ENCODE assay signal across 13 cellular contexts in genomic region chrX:53084043-53084570, GRCh38. TPM values are rescaled to one million over a fixed set of nuclear protein-coding genes. Genes with fewer than 3 reads are reported as not detected.
DNase-seq lines count a peak whose midpoint lies in the region; ATAC-seq, FAIRE-seq and TF ChIP-seq lines count a peak whose summit lies in the region.
"Had no signal": no experiment of that assay in that cellular context is flagged by ENCODE, and none has a peak within 500 bp of the region (broad histone marks: within the 10 kb centered on the region; RNA-seq: fewer than 3 reads in every experiment).

No MANE protein-coding gene starts in this region.

- ATAC-seq in HepG2 (no peak), right lobe of liver (no peak), GM21576 (IDR thresholded peaks at IDR 0.05; ENCODE audit: unreplicated experiment) (no peak)
- ATAC-seq in naive thymus-derived CD4-positive, alpha-beta T cell = no peak
- ATAC-seq: left lung had no signal

- TF ChIP-seq EP300 in HepG2 (IDR thresholded peaks at IDR 0.05; ENCODE audit: low read depth in 2 of 2, low read length in 2 of 2) = no peak
- TF ChIP-seq EP300 in HepG2 (CRISPR knock-in tag; IDR thresholded peaks at IDR 0.05; ENCODE audit: borderline replicate concordance) = no peak

- peaks cover 13% of the 10 kb centered on the region; the same call in 1 of the 2 replicates for H3K4me1 ChIP-seq in HepG2 (ENCODE audit: insufficient read depth, low read length)
- peaks cover 0 to 3% (median 0%) of the 10 kb centered on the region in 4 donors for H3K4me1 ChIP-seq in right lobe of liver
- H3K4me1 ChIP-seq in naive thymus-derived CD4-positive, alpha-beta T cell (ENCODE audit: control insufficient read depth in 2 of 2, insufficient read depth in 2 of 2, low read length in 2 of 2) = peaks cover 0 to 12% of the 10 kb centered on the region in 2 donors
- no peaks in the 10 kb centered on the region for H3K4me1 ChIP-seq in uterus

- peaks cover 4 to 5% of the 10 kb centered on the region in 2 experiments; a peak in 2 of 5 replicates for H3K36me3 ChIP-seq in HepG2 (replicated peaks in 1 of 2; ENCODE audit: control insufficient read depth in 1 of 2, insufficient read depth in 2 of 2, low read length in 2 of 2)
- no peaks in the 10 kb centered on the region for H3K36me3 ChIP-seq in right lobe of liver
- peaks cover 0 to 25% (median 5%) of the 10 kb centered on the region in 3 experiments for H3K36me3 ChIP-seq in naive thymus-derived CD4-positive, alpha-beta T cell (ENCODE audit: control insufficient read depth in 2 of 3, insufficient read depth in 3 of 3, low read length in 3 of 3)
- no peaks in the 10 kb centered on the region for H3K36me3 ChIP-seq in uterus

- 100% methylated on average over 1 of the region's 4 CpGs for WGBS in HepG2 (ENCODE audit: low lambda C conversion rate)
- WGBS in right lobe of liver (ENCODE audit: insufficient coverage, low coverage, low lambda C conversion rate, missing lambda C conversion rate) = 42% methylated on average over 2 of the region's 4 CpGs

- H3K27ac ChIP-seq in HepG2 (ENCODE audit: extremely low read length, insufficient read depth, low read length) = no peak overlapping the region
- no peak overlapping the region for H3K27ac ChIP-seq in right lobe of liver
- H3K27ac ChIP-seq in caudate nucleus (ENCODE audit: low read depth, low read length) = peak overlapping the region; percentile 5
- no peak overlapping the region for H3K27ac ChIP-seq in naive thymus-derived CD4-positive, alpha-beta T cell (ENCODE audit: low read depth, low read length)
- peak overlapping the region; percentile 88 to 96 for H3K27ac ChIP-seq in uterus
- H3K27ac ChIP-seq: left lung had no signal

- peak overlapping the region in 9 of 10 donors; percentile 28 to 95 (median 90) for H3K4me3 Mint-ChIP-seq in naive thymus-derived CD4-positive, alpha-beta T cell

- no peak for TF ChIP-seq RAD21 in HepG2 (CRISPR knock-in tag; IDR thresholded peaks at IDR 0.05)

- CTCF ChIA-PET in HepG2 (lab: Yijun Ruan, JAX; ENCODE audit: low intra/inter-chr PET ratio, low total read pairs) = no interaction called here
- CTCF ChIA-PET in naive thymus-derived CD4-positive, alpha-beta T cell (lab: Charles Lee) = no interaction called here

- H3K9me3 ChIP-seq in HepG2 (ENCODE audit: low read length) (no peaks in the 10 kb centered on the region), right lobe of liver (no peaks in the 10 kb centered on the region), uterus (no peaks in the 10 kb centered on the region)
- no peaks in the 10 kb centered on the region for H3K9me3 ChIP-seq in naive thymus-derived CD4-positive, alpha-beta T cell (ENCODE audit: control insufficient read depth in 2 of 3, low read length in 3 of 3)
- H3K9me3 ChIP-seq: left lung had no signal

- no TSS peak for BruUV-seq in HepG2 (replicated peaks; lab: Mats Ljungman, UMichigan)

- H2AFZ ChIP-seq in HepG2 (ENCODE audit: low read length) = no peak overlapping the region

- H3K27me3 ChIP-seq in HepG2 (ENCODE audit: control insufficient read depth in 1 of 2, insufficient read depth in 2 of 2, low read length in 2 of 2) = no peaks in the 10 kb centered on the region
- no peaks in the 10 kb centered on the region for H3K27me3 ChIP-seq in right lobe of liver
- no peaks in the 10 kb centered on the region for H3K27me3 ChIP-seq in naive thymus-derived CD4-positive, alpha-beta T cell (ENCODE audit: control insufficient read depth in 2 of 2, insufficient read depth in 2 of 2, low read length in 2 of 2)
- no peaks in the 10 kb centered on the region for H3K27me3 ChIP-seq in uterus
- H3K27me3 ChIP-seq: left lung had no signal

- peak overlapping the region; percentile 74; the same call in 1 of the 2 replicates for H3K4me2 ChIP-seq in HepG2 (ENCODE audit: low read depth, low read length)

- H3K4me3 ChIP-seq in HepG2 (replicated peaks in 1 of 3; ENCODE audit: insufficient read depth in 1 of 3, low read depth in 2 of 3, low read length in 3 of 3) (no peak overlapping the region), right lobe of liver (no peak overlapping the region), uterus (peak overlapping the region in 1 of 2 donors; percentile 63)
- no peak overlapping the region for H3K4me3 ChIP-seq in naive thymus-derived CD4-positive, alpha-beta T cell (ENCODE audit: low read length)

- H3K4me1 Mint-ChIP-seq in naive thymus-derived CD4-positive, alpha-beta T cell = peaks cover 36 to 66% (median 56%) of the 10 kb centered on the region in 7 donors

- no peak for FAIRE-seq in HepG2 (lab: Jason Lieb, UNC)

- TF ChIP-seq POLR2A in HepG2 (IDR thresholded peaks at IDR 0.05; ENCODE audit: insufficient read depth in 1 of 2, low read depth in 2 of 2, low read length in 2 of 2) (no peak), right lobe of liver (IDR thresholded peaks at IDR 0.05) (no peak), uterus (IDR thresholded peaks at IDR 0.05) (no peak)

- H3K36me3 Mint-ChIP-seq in naive thymus-derived CD4-positive, alpha-beta T cell = peaks cover 0 to 12% (median 6%) of the 10 kb centered on the region in 5 donors

- intact Hi-C loops in HepG2 (cut with micrococcal nuclease; ENCODE audit: unreplicated experiment) (no loop called here), right lobe of liver (cut with DNase I) (no loop called here), uterus (cut with DNase I; ENCODE audit: low total_unique reads) (no loop called here)
- intact Hi-C loops in naive thymus-derived CD4-positive, alpha-beta T cell (cut with micrococcal nuclease) = loop anchor here (5.0 to 10.0 kb wide), 2 partner anchors 601 to 1553 kb away; partner anchors contain the start of gene HUWE1 (in 1 of the 2)

- DNase-seq in HepG2 (ENCODE audit: low spot score) = no peak
- no peak for DNase-seq in right lobe of liver
- no peak for DNase-seq in caudate nucleus (lab: John Stamatoyannopoulos, UW)
- no peak for DNase-seq in naive thymus-derived CD4-positive, alpha-beta T cell
- DNase-seq in uterus = no peak
- no peak for DNase-seq in hypothalamus (lab: John Stamatoyannopoulos, UW)
- DNase-seq in amygdala (lab: John Stamatoyannopoulos, UW) = no peak
- DNase-seq: activated CD8-positive, alpha-beta memory T cell treated with anti-CD3 and anti-CD28 coated beads, Interleukin-2, amount 50 U/mL, for 4 hours; DMS 273 treated with DMSO at 0.1 percent for 48 hours; left lung; NCI-H2107; stimulated activated naive CD4-positive, alpha-beta T cell treated with Interleukin-2 at 50 U/mL for 16 hours had no signal

- peak overlapping the region in 7 of 9 donors; percentile 45 to 98 (median 94) for H3K27ac Mint-ChIP-seq in naive thymus-derived CD4-positive, alpha-beta T cell

- no peaks in the 10 kb centered on the region for H4K20me1 ChIP-seq in HepG2 (ENCODE audit: insufficient read depth, low read length)

- peaks cover 0 to 16% (median 0%) of the 10 kb centered on the region in 11 donors for H3K9me3 Mint-ChIP-seq in naive thymus-derived CD4-positive, alpha-beta T cell

- no peak for TF ChIP-seq CTCF in HepG2 (CRISPR knock-in tag; IDR thresholded peaks at IDR 0.05)
- TF ChIP-seq CTCF in right lobe of liver (IDR thresholded peaks at IDR 0.05) = no peak
- TF ChIP-seq CTCF in uterus (IDR thresholded peaks at IDR 0.05) = no peak

- no peak overlapping the region for H3K9ac ChIP-seq in HepG2 (ENCODE audit: insufficient read depth, low read depth, low read length)

- H3K79me2 ChIP-seq in HepG2 (ENCODE audit: insufficient read depth, low read length) = peaks cover 7% of the 10 kb centered on the region

- POLR2A ChIA-PET in HepG2 (lab: Yijun Ruan, JAX) = no interaction called here
- POLR2A ChIA-PET in naive thymus-derived CD4-positive, alpha-beta T cell (lab: Charles Lee) = interaction anchor here (0.8 kb wide), 1 partner anchor 11 kb away, joined by 4 read pairs; no protein-coding TSS in a partner anchor

- peaks cover 0 to 3% (median 0%) of the 10 kb centered on the region in 5 donors for H3K27me3 Mint-ChIP-seq in naive thymus-derived CD4-positive, alpha-beta T cell

- in situ Hi-C loops in HepG2 (cut with HindIII; ENCODE audit: extremely low pct_ligation_motif_present, low pct_unique_long_range_greater_than_20kb) = no loop called here

RNA-seq across cellular contexts. Expression of gene TSPYL2, which starts 1.9 kb away (rescaled TPM):
- 6.5 and 10.1 TPM in 2 replicates for total RNA-seq in HepG2 (2016; rRNA removed; fragmentation: Illumina TruSeq; extraction: Trizol)
- total RNA-seq in HepG2 (2016; cell fraction: cytosol; rRNA removed; fragmentation: Illumina TruSeq; extraction: Trizol; ENCODE audit: low read depth) = 0.30 and 1.1 TPM in 2 replicates
- total RNA-seq in HepG2 (2016; cell fraction: insoluble cytoplasmic fraction; rRNA removed; fragmentation: Illumina TruSeq; extraction: Trizol) = 5.9 and 12.2 TPM in 2 replicates
- total RNA-seq in HepG2 (2016; cell fraction: membrane; rRNA removed; fragmentation: Illumina TruSeq; extraction: Trizol) = 1.2 and 1.4 TPM in 2 replicates
- 8.1 and 11.4 TPM in 2 replicates for total RNA-seq in HepG2 (2016; cell fraction: nucleus; rRNA removed; fragmentation: Illumina TruSeq; extraction: Trizol)
- 13.8 and 15.5 TPM in 2 replicates for polyA plus RNA-seq in HepG2 (2011; rRNA removed)
- polyA plus RNA-seq in HepG2 (2011; cell fraction: cytosol; rRNA removed) = 4.6 and 5.5 TPM in 2 replicates
- 46.8 and 58.1 TPM in 2 replicates for polyA plus RNA-seq in HepG2 (2011; cell fraction: nucleus; rRNA removed)
- polyA plus RNA-seq in HepG2 (2012) = 15.4 and 16.4 TPM in 2 replicates
- polyA plus RNA-seq in HepG2 (2016; cell fraction: cytosol; fragmentation: Illumina TruSeq; extraction: Trizol; ENCODE audit: low read depth) = 0.92 and 1.1 TPM in 2 replicates
- 8.2 and 8.8 TPM in 2 replicates for polyA plus RNA-seq in HepG2 (2016; cell fraction: insoluble cytoplasmic fraction; fragmentation: Illumina TruSeq; extraction: Trizol; ENCODE audit: low read depth)
- polyA plus RNA-seq in HepG2 (2016; cell fraction: membrane; fragmentation: Illumina TruSeq; extraction: Trizol; ENCODE audit: low read depth) = 1.5 and 1.7 TPM in 2 replicates
- 39.7 and 44.6 TPM in 2 replicates for polyA plus RNA-seq in HepG2 (2016; cell fraction: nucleus; fragmentation: Illumina TruSeq; extraction: Trizol; ENCODE audit: insufficient read depth, low read depth)
- 2.5 and 8.4 TPM in 2 replicates for polyA minus RNA-seq in HepG2 (2011; rRNA and poly(A)+ RNA removed; ENCODE audit: low replicate concordance)
- 4.8 and 5.0 TPM in 2 replicates for polyA minus RNA-seq in HepG2 (2011; cell fraction: cytosol; rRNA and poly(A)+ RNA removed)
- polyA minus RNA-seq in HepG2 (2011; cell fraction: nucleus; rRNA and poly(A)+ RNA removed) = 8.6 and 10.9 TPM in 2 replicates
- total RNA-seq in right lobe of liver = 1 to 10 TPM; 2.8 to 8.8 (median 4.9) TPM
- total RNA-seq in naive thymus-derived CD4-positive, alpha-beta T cell = 100 to 1,000 TPM in 4 of 5 experiments, 10 to 100 TPM in 1; 23.4 to 239 (median 166) TPM
- polyA plus RNA-seq in naive thymus-derived CD4-positive, alpha-beta T cell = 10 to 100 TPM; 21.9 to 40.9 TPM
- 100 to 1,000 TPM in 1 of 4 donors, 10 to 100 TPM in 3; 19.5 to 152 (median 30.7) TPM for total RNA-seq in uterus

RNA-seq across cellular contexts. Expression of gene KANTR, which starts 9.8 kb away (rescaled TPM):
- total RNA-seq in HepG2 (2016; rRNA removed; fragmentation: Illumina TruSeq; extraction: Trizol) = 3.5 and 4.4 TPM in 2 replicates
- total RNA-seq in HepG2 (2016; cell fraction: cytosol; rRNA removed; fragmentation: Illumina TruSeq; extraction: Trizol; ENCODE audit: low read depth) = 1.1 and 1.2 TPM in 2 replicates
- 3.7 and 3.9 TPM in 2 replicates for total RNA-seq in HepG2 (2016; cell fraction: insoluble cytoplasmic fraction; rRNA removed; fragmentation: Illumina TruSeq; extraction: Trizol)
- 2.1 and 2.9 TPM in 2 replicates for total RNA-seq in HepG2 (2016; cell fraction: membrane; rRNA removed; fragmentation: Illumina TruSeq; extraction: Trizol)
- 12.0 and 14.8 TPM in 2 replicates for total RNA-seq in HepG2 (2016; cell fraction: nucleus; rRNA removed; fragmentation: Illumina TruSeq; extraction: Trizol)
- polyA plus RNA-seq in HepG2 (2011; rRNA removed) = 7.1 and 9.0 TPM in 2 replicates
- polyA plus RNA-seq in HepG2 (2011; cell fraction: cytosol; rRNA removed) = 1.7 and 2.0 TPM in 2 replicates
- polyA plus RNA-seq in HepG2 (2011; cell fraction: nucleus; rRNA removed) = 16.4 and 17.3 TPM in 2 replicates
- 4.1 and 4.2 TPM in 2 replicates for polyA plus RNA-seq in HepG2 (2012)
- polyA plus RNA-seq in HepG2 (2016; cell fraction: cytosol; fragmentation: Illumina TruSeq; extraction: Trizol; ENCODE audit: low read depth) = 0.36 TPM in 2 replicates
- polyA plus RNA-seq in HepG2 (2016; cell fraction: insoluble cytoplasmic fraction; fragmentation: Illumina TruSeq; extraction: Trizol; ENCODE audit: low read depth) = 2.2 and 2.4 TPM in 2 replicates
- 0.77 and 1.0 TPM in 2 replicates for polyA plus RNA-seq in HepG2 (2016; cell fraction: membrane; fragmentation: Illumina TruSeq; extraction: Trizol; ENCODE audit: low read depth)
- 19.9 and 23.7 TPM in 2 replicates for polyA plus RNA-seq in HepG2 (2016; cell fraction: nucleus; fragmentation: Illumina TruSeq; extraction: Trizol; ENCODE audit: insufficient read depth, low read depth)
- 51.5 and 84.3 TPM in 2 replicates for polyA minus RNA-seq in HepG2 (2011; rRNA and poly(A)+ RNA removed; ENCODE audit: low replicate concordance)
- 7.2 and 7.3 TPM in 2 replicates for polyA minus RNA-seq in HepG2 (2011; cell fraction: cytosol; rRNA and poly(A)+ RNA removed)
- 40.8 TPM in 2 replicates for polyA minus RNA-seq in HepG2 (2011; cell fraction: nucleus; rRNA and poly(A)+ RNA removed)
- total RNA-seq in right lobe of liver = 1 to 10 TPM; 2.2 to 6.1 (median 4.0) TPM
- 10 to 100 TPM; 12.5 to 29.9 (median 16.9) TPM for total RNA-seq in naive thymus-derived CD4-positive, alpha-beta T cell
- 1 to 10 TPM; 1.7 to 4.6 TPM for polyA plus RNA-seq in naive thymus-derived CD4-positive, alpha-beta T cell
- total RNA-seq in uterus = 10 to 100 TPM; 22.6 to 71.7 (median 33.6) TPM

RNA-seq across cellular contexts. Expression of gene GPR173, which starts 35.5 kb away (rescaled TPM):
- total RNA-seq in HepG2 (2016; rRNA removed; fragmentation: Illumina TruSeq; extraction: Trizol) (not detected in 2 replicates), right lobe of liver (under 1 TPM in 3 of 6 experiments, not detected in 3; 0.13 to 0.51 (median 0.23) TPM), uterus (1 to 10 TPM in 2 of 4 donors, under 1 TPM in 2; 0.51 to 9.2 (median 4.5) TPM)
- not detected in 2 replicates for total RNA-seq in HepG2 (2016; cell fraction: cytosol; rRNA removed; fragmentation: Illumina TruSeq; extraction: Trizol; ENCODE audit: low read depth)
- 0.06 TPM in 1 of 2 replicates, not detected in the other for total RNA-seq in HepG2 (2016; cell fraction: insoluble cytoplasmic fraction; rRNA removed; fragmentation: Illumina TruSeq; extraction: Trizol)
- total RNA-seq in HepG2 (2016; cell fraction: membrane; rRNA removed; fragmentation: Illumina TruSeq; extraction: Trizol) = 0.03 TPM in 1 of 2 replicates, not detected in the other
- not detected in 2 replicates for total RNA-seq in HepG2 (2016; cell fraction: nucleus; rRNA removed; fragmentation: Illumina TruSeq; extraction: Trizol)
- polyA plus RNA-seq in HepG2 (2011; rRNA removed) = 0.04 and 0.10 TPM in 2 replicates
- polyA plus RNA-seq in HepG2 (2011; cell fraction: cytosol; rRNA removed) = 0.03 and 0.05 TPM in 2 replicates
- polyA plus RNA-seq in HepG2 (2011; cell fraction: nucleus; rRNA removed) = 0.28 and 0.32 TPM in 2 replicates
- polyA plus RNA-seq in HepG2 (2012) = 0.07 and 0.30 TPM in 2 replicates
- not detected in 2 replicates for polyA plus RNA-seq in HepG2 (2016; cell fraction: cytosol; fragmentation: Illumina TruSeq; extraction: Trizol; ENCODE audit: low read depth)
- polyA plus RNA-seq in HepG2 (2016; cell fraction: insoluble cytoplasmic fraction; fragmentation: Illumina TruSeq; extraction: Trizol; ENCODE audit: low read depth) = 0.05 TPM in 1 of 2 replicates, not detected in the other
- not detected in 2 replicates for polyA plus RNA-seq in HepG2 (2016; cell fraction: membrane; fragmentation: Illumina TruSeq; extraction: Trizol; ENCODE audit: low read depth)
- polyA plus RNA-seq in HepG2 (2016; cell fraction: nucleus; fragmentation: Illumina TruSeq; extraction: Trizol; ENCODE audit: insufficient read depth, low read depth) = 0.13 and 0.23 TPM in 2 replicates
- polyA minus RNA-seq in HepG2 (2011; rRNA and poly(A)+ RNA removed; ENCODE audit: low replicate concordance) = 0.28 and 1.3 TPM in 2 replicates
- polyA minus RNA-seq in HepG2 (2011; cell fraction: cytosol; rRNA and poly(A)+ RNA removed) = not detected in 2 replicates
- 0.12 TPM in 1 of 2 replicates, not detected in the other for polyA minus RNA-seq in HepG2 (2011; cell fraction: nucleus; rRNA and poly(A)+ RNA removed)
- total RNA-seq in naive thymus-derived CD4-positive, alpha-beta T cell = under 1 TPM in 2 of 5 experiments, not detected in 3; 0.13 to 0.47 TPM
- polyA plus RNA-seq in naive thymus-derived CD4-positive, alpha-beta T cell = not detected

Comparison
In these comparisons a context has a peak if more than half of its experiments do, and no peak if none do; other contexts are left out.
1. H3K27ac ChIP-seq: peak in caudate nucleus (single experiment) and uterus (2 of 2); none in HepG2 (single experiment), right lobe of liver (0 of 3) and naive thymus-derived CD4-positive, alpha-beta T cell (single experiment).
2. intact Hi-C loops: an anchor here in naive thymus-derived CD4-positive, alpha-beta T cell (5.0 to 10.0 kb wide); none called in HepG2, right lobe of liver and uterus.